8 cellular contexts compared by ENCODE assay signal in the genomic region with DNA sequence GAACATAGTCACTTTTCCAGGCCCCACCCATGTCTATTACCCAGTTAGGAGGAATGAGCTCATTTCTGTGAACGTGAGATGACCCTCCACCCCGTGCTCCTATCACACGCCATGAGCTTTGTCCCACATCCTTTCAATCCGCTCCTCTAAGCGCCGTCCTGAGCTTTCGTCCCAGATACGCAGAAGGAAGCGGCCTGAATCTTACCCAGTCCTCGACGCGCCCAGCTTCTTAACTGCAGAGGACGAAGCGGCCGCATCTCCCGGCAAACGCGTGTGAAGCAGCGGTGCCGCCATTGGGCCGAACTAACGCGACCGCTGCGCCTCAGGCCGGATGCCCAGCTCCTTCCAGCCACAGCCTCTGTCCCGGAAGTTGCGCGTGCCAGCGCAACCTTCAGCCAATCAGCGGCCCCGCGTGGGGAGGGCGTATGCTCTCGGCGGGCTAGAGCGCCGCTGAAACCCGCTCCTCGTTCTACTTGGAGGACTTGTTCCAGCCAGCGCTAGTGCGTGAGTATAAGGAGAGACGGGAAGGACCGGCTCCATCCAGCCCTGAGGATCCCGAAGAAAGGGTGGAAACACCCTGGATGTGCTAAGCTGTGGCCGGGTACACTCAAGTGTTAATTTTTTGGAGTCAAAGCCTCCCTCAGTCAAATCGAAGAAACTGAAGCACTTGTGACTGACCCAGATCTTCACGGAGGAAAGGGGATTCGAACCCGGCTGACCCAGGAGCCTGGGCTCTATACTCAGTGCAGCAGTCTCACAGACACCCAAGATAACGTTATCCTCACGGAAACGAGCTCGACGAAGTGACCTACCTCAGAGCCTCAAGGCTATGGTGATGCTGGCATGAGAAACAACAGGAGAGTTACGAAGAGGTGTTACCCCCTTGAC. TPM values are rescaled to one million over a fixed set of nuclear protein-coding genes. Genes with fewer than 3 reads are reported as not detected.
A peak's percentile ranks its signal among the peaks of the same experiment; 100 is the strongest.
DNase-seq lines count a peak whose midpoint lies in the region; ATAC-seq lines count a peak whose summit lies in the region.
"Not testable (repeated sequence)": the region's sequence is repeated elsewhere in the genome, so short reads cannot be mapped to it uniquely, and the experiment has no call there.

A gene with protein sequence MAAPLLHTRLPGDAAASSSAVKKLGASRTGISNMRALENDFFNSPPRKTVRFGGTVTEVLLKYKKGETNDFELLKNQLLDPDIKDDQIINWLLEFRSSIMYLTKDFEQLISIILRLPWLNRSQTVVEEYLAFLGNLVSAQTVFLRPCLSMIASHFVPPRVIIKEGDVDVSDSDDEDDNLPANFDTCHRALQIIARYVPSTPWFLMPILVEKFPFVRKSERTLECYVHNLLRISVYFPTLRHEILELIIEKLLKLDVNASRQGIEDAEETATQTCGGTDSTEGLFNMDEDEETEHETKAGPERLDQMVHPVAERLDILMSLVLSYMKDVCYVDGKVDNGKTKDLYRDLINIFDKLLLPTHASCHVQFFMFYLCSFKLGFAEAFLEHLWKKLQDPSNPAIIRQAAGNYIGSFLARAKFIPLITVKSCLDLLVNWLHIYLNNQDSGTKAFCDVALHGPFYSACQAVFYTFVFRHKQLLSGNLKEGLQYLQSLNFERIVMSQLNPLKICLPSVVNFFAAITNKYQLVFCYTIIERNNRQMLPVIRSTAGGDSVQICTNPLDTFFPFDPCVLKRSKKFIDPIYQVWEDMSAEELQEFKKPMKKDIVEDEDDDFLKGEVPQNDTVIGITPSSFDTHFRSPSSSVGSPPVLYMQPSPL (minus strand): TSS at position 333 of the 888 bp plus-strand sequence. CDS start 39 bp downstream, at position 294.

- H3K27me3 ChIP-seq in BLaER1 treated with 17β-estradiol and CSF1 and Interleukin-3, amounts not matched to agents 10 nM and 100 nM: not testable (repeated sequence)

- H3K36me3 ChIP-seq in BLaER1 treated with 17β-estradiol and CSF1 and Interleukin-3, amounts not matched to agents 10 nM and 100 nM: peaks cover 14 to 37% (median 25%) of the 10 kb centered on the region in 11 experiments

- DNase-seq in NCI-H526 treated with DMSO at 0.1 percent for 48 hours (lab: John Stamatoyannopoulos, UW): peak; percentile 82
- peak; percentile 90 for DNase-seq in activated CD4-positive, alpha-beta T cell treated with anti-CD3 and anti-CD28 coated beads, Interleukin-2, amount 10 ng/mL, durations not matched to agents 7 days and 5 days
- peak; percentile 54 for DNase-seq in cortex of kidney (lab: John Stamatoyannopoulos, UW)
- peak; percentile 96 for DNase-seq in left lobe of liver (ENCODE audit: low spot score)
- peak; percentile 89 to 90 for DNase-seq in stimulated activated CD4-positive, alpha-beta T cell treated with anti-CD3 and anti-CD28 coated beads, Interleukin-2, amount 100 ng/mL, for 24 hours

- peak within 1 kb of the TSS; percentile 75 to 91 (median 86) for H3K9ac ChIP-seq in BLaER1 treated with 17β-estradiol and CSF1 and Interleukin-3, amounts not matched to agents 10 nM and 100 nM

- H3K4me3 Mint-ChIP-seq in activated CD4-positive, alpha-beta T cell treated with anti-CD3 and anti-CD28 coated beads, Interleukin-2, amount 10 ng/mL, durations not matched to agents 7 days and 5 days: peak within 1 kb of the TSS; percentile 98

- H3K4me1 ChIP-seq in BLaER1 treated with 17β-estradiol and CSF1 and Interleukin-3, amounts not matched to agents 10 nM and 100 nM: peaks cover 12 to 19% (median 16%) of the 10 kb centered on the region in 10 experiments

- H3K27ac ChIP-seq in BLaER1 treated with 17β-estradiol and CSF1 and Interleukin-3, amounts not matched to agents 10 nM and 100 nM: peak within 1 kb of the TSS; percentile 63 to 91 (median 87); a peak in 21 of 22 replicates

- H3K4me2 ChIP-seq in BLaER1 treated with 17β-estradiol and CSF1 and Interleukin-3, amounts not matched to agents 10 nM and 100 nM: peak within 1 kb of the TSS; percentile 82 to 95 (median 84)

- POLR2A ChIA-PET in activated CD4-positive, alpha-beta T cell treated with anti-CD3 and anti-CD28 coated beads, Interleukin-2, amount 10 ng/mL, durations not matched to agents 7 days and 5 days (lab: Charles Lee): interaction anchor here (0.6 kb wide), 2 partner anchors 32 to 660 kb away, joined by 3 read pairs; no protein-coding TSS in a partner anchor

- peaks cover 12% of the 10 kb centered on the region for H3K36me3 Mint-ChIP-seq in activated CD4-positive, alpha-beta T cell treated with anti-CD3 and anti-CD28 coated beads, Interleukin-2, amount 10 ng/mL, durations not matched to agents 7 days and 5 days (ENCODE audit: low read depth)

- peaks cover 25% of the 10 kb centered on the region for H3K4me1 Mint-ChIP-seq in activated CD4-positive, alpha-beta T cell treated with anti-CD3 and anti-CD28 coated beads, Interleukin-2, amount 10 ng/mL, durations not matched to agents 7 days and 5 days

- ATAC-seq in GM19351 (IDR thresholded peaks at IDR 0.05; ENCODE audit: unreplicated experiment) (peak; percentile 99), HG03520 (IDR thresholded peaks at IDR 0.05; ENCODE audit: unreplicated experiment) (peak; percentile 97), left lobe of liver (peak; percentile 95)

- not testable (repeated sequence) for H3K27me3 Mint-ChIP-seq in activated CD4-positive, alpha-beta T cell treated with anti-CD3 and anti-CD28 coated beads, Interleukin-2, amount 10 ng/mL, durations not matched to agents 7 days and 5 days

- peak within 1 kb of the TSS; percentile 97 for H3K27ac Mint-ChIP-seq in activated CD4-positive, alpha-beta T cell treated with anti-CD3 and anti-CD28 coated beads, Interleukin-2, amount 10 ng/mL, durations not matched to agents 7 days and 5 days

- not testable (repeated sequence) for H3K9me3 ChIP-seq in BLaER1 treated with 17β-estradiol and CSF1 and Interleukin-3, amounts not matched to agents 10 nM and 100 nM (replicated peaks in 1 of 11)

- H3K4me3 ChIP-seq in BLaER1 treated with 17β-estradiol and CSF1 and Interleukin-3, amounts not matched to agents 10 nM and 100 nM: peak within 1 kb of the TSS; percentile 65 to 78 (median 70)

- H3K9me3 Mint-ChIP-seq in activated CD4-positive, alpha-beta T cell treated with anti-CD3 and anti-CD28 coated beads, Interleukin-2, amount 10 ng/mL, durations not matched to agents 7 days and 5 days: not testable (repeated sequence)

- CTCF ChIA-PET in activated CD4-positive, alpha-beta T cell treated with anti-CD3 and anti-CD28 coated beads, Interleukin-2, amount 10 ng/mL, durations not matched to agents 7 days and 5 days (lab: Charles Lee): interaction anchor here (0.6 kb wide), 1 partner anchor 43 kb away, joined by 3 read pairs; no protein-coding TSS in a partner anchor

- peaks cover 0 to 34% (median 6%) of the 10 kb centered on the region in 11 experiments; a peak in 9 of 22 replicates for H4K20me1 ChIP-seq in BLaER1 treated with 17β-estradiol and CSF1 and Interleukin-3, amounts not matched to agents 10 nM and 100 nM

RNA-seq across cellular contexts. Expression of the gene that starts here (rescaled TPM):
- total RNA-seq in activated CD4-positive, alpha-beta T cell treated with anti-CD3 and anti-CD28 coated beads, Interleukin-2, amount 10 ng/mL, durations not matched to agents 7 days and 5 days: 10 to 100 TPM; 27.4 to 27.9 TPM
- total RNA-seq in left lobe of liver: 12.0 TPM

Comparison
In these comparisons a context has a peak if more than half of its experiments do, and no peak if none do; other contexts are left out.
1. Peak in every context shown above with its lines: DNase-seq, ATAC-seq, H3K4me3 ChIP-seq and H3K27ac ChIP-seq.